ENCODE assay signal across 1 cellular context in genomic region chr18:73962251-73962650, GRCh38.
TF ChIP-seq lines count a peak whose summit lies in the region.

No MANE protein-coding gene starts in this region.

TF ChIP-seq in GM12878, 131 proteins besides CTCF, POLR2A, EP300 and RAD21 (continued from another document):
- TF ChIP-seq TCF7 (IDR thresholded peaks at IDR 0.05; ENCODE audit: borderline replicate concordance): no peak
- no peak for TF ChIP-seq ZNF687 (IDR thresholded peaks at IDR 0.05)
- peak; percentile 75 for TF ChIP-seq SPI1 (IDR thresholded peaks at IDR 0.05; ENCODE audit: borderline replicate concordance, insufficient read depth, low read depth, low read length)
- no peak for TF ChIP-seq YBX1 (IDR thresholded peaks at IDR 0.05)
- TF ChIP-seq CEBPZ (IDR thresholded peaks at IDR 0.05; ENCODE audit: low read depth, low read length): no peak
- no peak for TF ChIP-seq YY1 (IDR thresholded peaks at IDR 0.05; ENCODE audit: low read depth, low read length)
- TF ChIP-seq ZNF217 (IDR thresholded peaks at IDR 0.05): no peak
- no peak for TF ChIP-seq IRF4 (IDR thresholded peaks at IDR 0.05; ENCODE audit: low read depth, low read length)
- TF ChIP-seq GABPA (IDR thresholded peaks at IDR 0.05; ENCODE audit: low read depth): no peak
- TF ChIP-seq RAD51 (IDR thresholded peaks at IDR 0.05): no peak
- TF ChIP-seq NRF1 (conservative IDR thresholded peaks at IDR 0.05; ENCODE audit: low read depth, low read length): no peak
- TF ChIP-seq IKZF2 (IDR thresholded peaks at IDR 0.05): peak in 1 of 2 experiments; percentile 12; a peak in 1 of 4 replicates
- TF ChIP-seq REST (IDR thresholded peaks at IDR 0.05; ENCODE audit: low read depth, low read length): no peak
- TF ChIP-seq JUND (IDR thresholded peaks at IDR 0.05; ENCODE audit: low read depth, low read length): no peak
- TF ChIP-seq PRDM15 (CRISPR knock-in tag; IDR thresholded peaks at IDR 0.05): no peak
- TF ChIP-seq POU2F2 (IDR thresholded peaks at IDR 0.05; ENCODE audit: borderline replicate concordance, low read depth, low read length): no peak
- TF ChIP-seq CREB1 (IDR thresholded peaks at IDR 0.05; ENCODE audit: low read depth): no peak
- TF ChIP-seq SMC3 (IDR thresholded peaks at IDR 0.05; ENCODE audit: borderline replicate concordance, low read length): no peak
- no peak for TF ChIP-seq BHLHE40 (IDR thresholded peaks at IDR 0.05; ENCODE audit: borderline replicate concordance in 1 of 2, low read depth in 2 of 2, low read length in 1 of 2)
- TF ChIP-seq CBX3 (IDR thresholded peaks at IDR 0.05; ENCODE audit: borderline replicate concordance, low read depth): no peak
- peak; percentile 42; the same call in 1 of the 2 replicates for TF ChIP-seq MTA2 (IDR thresholded peaks at IDR 0.05; ENCODE audit: low read depth)
- no peak for TF ChIP-seq ELK1 (IDR thresholded peaks at IDR 0.05; ENCODE audit: low read depth, low read length)
- TF ChIP-seq IKZF1 (conservative IDR thresholded peaks at IDR 0.05): peak; percentile 25; the same call in 1 of the 2 replicates
- no peak for TF ChIP-seq NFXL1 (IDR thresholded peaks at IDR 0.05; ENCODE audit: borderline replicate concordance)
- TF ChIP-seq SP1 (IDR thresholded peaks at IDR 0.05; ENCODE audit: low read depth, low read length): no peak
- no peak for TF ChIP-seq SIX5 (IDR thresholded peaks at IDR 0.05; ENCODE audit: low read depth, low read length, severe bottlenecking)
- TF ChIP-seq SRF (IDR thresholded peaks at IDR 0.05; ENCODE audit: low read depth in 2 of 2, low read length in 2 of 2): no peak
- no peak for TF ChIP-seq PAX5 (IDR thresholded peaks at IDR 0.05; ENCODE audit: borderline replicate concordance, low read depth, low read length)
- no peak for TF ChIP-seq BCL3 (IDR thresholded peaks at IDR 0.05; ENCODE audit: borderline replicate concordance, insufficient read depth, low read depth, low read length, poor library complexity, severe bottlenecking)
- TF ChIP-seq MAX (IDR thresholded peaks at IDR 0.05; ENCODE audit: low read depth, low read length): no peak
- TF ChIP-seq RUNX3 (IDR thresholded peaks at IDR 0.05; ENCODE audit: low read length): 0 out of 2 replicates have a peak, but pooled peaks have one; percentile 13
- no peak for TF ChIP-seq CREM (IDR thresholded peaks at IDR 0.05; ENCODE audit: low read depth)
- no peak for TF ChIP-seq PBX3 (IDR thresholded peaks at IDR 0.05; ENCODE audit: insufficient replicate concordance, low read depth, low read length)
- no peak for TF ChIP-seq KLF5 (IDR thresholded peaks at IDR 0.05; ENCODE audit: partially characterized antibody)
